19 cellular contexts compared by ENCODE assay signal in the genomic region with DNA sequence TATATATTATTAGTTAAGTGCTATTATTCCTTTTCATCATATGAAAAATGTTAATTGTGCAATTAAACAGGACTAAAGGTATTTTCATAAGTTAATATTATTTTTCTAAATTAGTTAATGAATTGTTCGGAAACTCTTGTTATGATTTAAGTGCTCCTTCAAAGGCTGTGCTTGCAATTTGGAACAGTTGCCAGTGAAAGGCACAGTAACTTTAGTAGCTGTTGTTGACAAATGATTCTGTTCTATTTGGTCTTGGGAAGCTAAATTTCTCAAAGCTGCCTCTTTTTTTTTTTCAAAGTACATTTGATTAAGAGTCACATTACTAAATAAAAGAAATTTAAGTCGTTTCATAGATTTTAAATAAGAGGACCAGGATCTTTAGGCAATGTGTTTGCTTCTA. TPM values are rescaled to one million over a fixed set of nuclear protein-coding genes. Genes with fewer than 3 reads are reported as not detected.
"Had no signal": no experiment of that assay in that cellular context is flagged by ENCODE, and none has a peak within 500 bp of the region (broad histone marks: within the 10 kb centered on the region; RNA-seq: fewer than 3 reads in every experiment).

No MANE protein-coding gene starts in this region.

- H3K27ac ChIP-seq: SJCRH30 had no signal

- H3K4me3 ChIP-seq: SJCRH30 had no signal

- H3K9me3 ChIP-seq: SJCRH30 had no signal

- DNase-seq: KBM-7, NCI-H1092, NCI-H1105 treated with DMSO at 0.1 percent for 48 hours, NCI-H1417 treated with DMSO at 0.1 percent for 48 hours, NCI-H1694 treated with DMSO at 0.1 percent for 48 hours, NCI-H1930, NCI-H2171, NCI-H226, NCI-H446, NCI-H524 treated with DMSO at 0.1 percent for 48 hours, NCI-H82, PC-3, SHP77 treated with DMSO at 0.1 percent for 48 hours, SJCRH30 had no signal

- H3K27me3 ChIP-seq: SJCRH30 had no signal

- H3K4me1 ChIP-seq: SJCRH30 had no signal

- H3K36me3 ChIP-seq: SJCRH30 had no signal

- ATAC-seq: Panc1, PC-3, Right ventricle myocardium inferior, SK-N-SH treated with all-trans-retinoic acid at 6 μM for 48 hours had no signal

RNA-seq across cellular contexts. Expression of a gene that starts 40.7 kb away (rescaled TPM):
- total RNA-seq: HT-29, MCF 10A had no signal
